ENCODE assay signal across 2 cellular contexts in the genomic region with DNA sequence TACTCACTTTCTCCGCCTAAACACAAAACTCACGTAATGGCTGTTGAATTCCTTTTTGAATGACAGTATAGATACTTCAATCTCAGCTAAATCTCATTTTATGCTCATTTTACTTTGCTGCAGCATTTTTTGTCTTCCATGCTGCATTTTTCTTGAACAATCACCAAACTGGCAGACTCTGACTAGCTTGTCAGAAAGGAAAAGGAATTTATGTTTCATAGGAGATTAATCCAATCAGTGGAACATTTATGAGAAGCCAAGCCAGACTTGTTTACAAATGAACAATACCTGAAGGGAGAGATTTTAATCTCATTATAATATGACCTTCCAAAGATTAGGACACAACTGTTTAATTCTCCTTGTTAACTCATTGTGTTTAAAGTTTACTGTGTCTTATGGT.
TF ChIP-seq lines count a peak whose summit lies in the region.

No MANE protein-coding gene starts in this region.

TF ChIP-seq in SK-N-SH treated with all-trans-retinoic acid at 6 μM for 48 hours, 23 proteins besides CTCF, POLR2A, EP300 and RAD21 (continued from another document):
- TF ChIP-seq, protein P1, sequence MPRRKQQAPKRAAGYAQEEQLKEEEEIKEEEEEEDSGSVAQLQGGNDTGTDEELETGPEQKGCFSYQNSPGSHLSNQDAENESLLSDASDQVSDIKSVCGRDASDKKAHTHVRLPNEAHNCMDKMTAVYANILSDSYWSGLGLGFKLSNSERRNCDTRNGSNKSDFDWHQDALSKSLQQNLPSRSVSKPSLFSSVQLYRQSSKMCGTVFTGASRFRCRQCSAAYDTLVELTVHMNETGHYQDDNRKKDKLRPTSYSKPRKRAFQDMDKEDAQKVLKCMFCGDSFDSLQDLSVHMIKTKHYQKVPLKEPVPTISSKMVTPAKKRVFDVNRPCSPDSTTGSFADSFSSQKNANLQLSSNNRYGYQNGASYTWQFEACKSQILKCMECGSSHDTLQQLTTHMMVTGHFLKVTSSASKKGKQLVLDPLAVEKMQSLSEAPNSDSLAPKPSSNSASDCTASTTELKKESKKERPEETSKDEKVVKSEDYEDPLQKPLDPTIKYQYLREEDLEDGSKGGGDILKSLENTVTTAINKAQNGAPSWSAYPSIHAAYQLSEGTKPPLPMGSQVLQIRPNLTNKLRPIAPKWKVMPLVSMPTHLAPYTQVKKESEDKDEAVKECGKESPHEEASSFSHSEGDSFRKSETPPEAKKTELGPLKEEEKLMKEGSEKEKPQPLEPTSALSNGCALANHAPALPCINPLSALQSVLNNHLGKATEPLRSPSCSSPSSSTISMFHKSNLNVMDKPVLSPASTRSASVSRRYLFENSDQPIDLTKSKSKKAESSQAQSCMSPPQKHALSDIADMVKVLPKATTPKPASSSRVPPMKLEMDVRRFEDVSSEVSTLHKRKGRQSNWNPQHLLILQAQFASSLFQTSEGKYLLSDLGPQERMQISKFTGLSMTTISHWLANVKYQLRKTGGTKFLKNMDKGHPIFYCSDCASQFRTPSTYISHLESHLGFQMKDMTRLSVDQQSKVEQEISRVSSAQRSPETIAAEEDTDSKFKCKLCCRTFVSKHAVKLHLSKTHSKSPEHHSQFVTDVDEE (CRISPR knock-in tag; IDR thresholded peaks at IDR 0.05), result no peak
- TF ChIP-seq, protein P2, sequence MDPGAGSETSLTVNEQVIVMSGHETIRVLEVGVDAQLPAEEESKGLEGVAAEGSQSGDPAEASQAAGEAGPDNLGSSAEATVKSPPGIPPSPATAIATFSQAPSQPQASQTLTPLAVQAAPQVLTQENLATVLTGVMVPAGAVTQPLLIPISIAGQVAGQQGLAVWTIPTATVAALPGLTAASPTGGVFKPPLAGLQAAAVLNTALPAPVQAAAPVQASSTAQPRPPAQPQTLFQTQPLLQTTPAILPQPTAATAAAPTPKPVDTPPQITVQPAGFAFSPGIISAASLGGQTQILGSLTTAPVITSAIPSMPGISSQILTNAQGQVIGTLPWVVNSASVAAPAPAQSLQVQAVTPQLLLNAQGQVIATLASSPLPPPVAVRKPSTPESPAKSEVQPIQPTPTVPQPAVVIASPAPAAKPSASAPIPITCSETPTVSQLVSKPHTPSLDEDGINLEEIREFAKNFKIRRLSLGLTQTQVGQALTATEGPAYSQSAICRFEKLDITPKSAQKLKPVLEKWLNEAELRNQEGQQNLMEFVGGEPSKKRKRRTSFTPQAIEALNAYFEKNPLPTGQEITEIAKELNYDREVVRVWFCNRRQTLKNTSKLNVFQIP (CRISPR knock-in tag; IDR thresholded peaks at IDR 0.05; ENCODE audit: borderline replicate concordance, low read depth), result no peak
- TF ChIP-seq ZNF565 (CRISPR knock-in tag; conservative IDR thresholded peaks at IDR 0.05; ENCODE audit: low read depth), result no peak

TF ChIP-seq in SK-N-SH, 30 proteins besides CTCF, POLR2A, EP300 and RAD21 (continued from another document):
- TF ChIP-seq, protein P3, sequence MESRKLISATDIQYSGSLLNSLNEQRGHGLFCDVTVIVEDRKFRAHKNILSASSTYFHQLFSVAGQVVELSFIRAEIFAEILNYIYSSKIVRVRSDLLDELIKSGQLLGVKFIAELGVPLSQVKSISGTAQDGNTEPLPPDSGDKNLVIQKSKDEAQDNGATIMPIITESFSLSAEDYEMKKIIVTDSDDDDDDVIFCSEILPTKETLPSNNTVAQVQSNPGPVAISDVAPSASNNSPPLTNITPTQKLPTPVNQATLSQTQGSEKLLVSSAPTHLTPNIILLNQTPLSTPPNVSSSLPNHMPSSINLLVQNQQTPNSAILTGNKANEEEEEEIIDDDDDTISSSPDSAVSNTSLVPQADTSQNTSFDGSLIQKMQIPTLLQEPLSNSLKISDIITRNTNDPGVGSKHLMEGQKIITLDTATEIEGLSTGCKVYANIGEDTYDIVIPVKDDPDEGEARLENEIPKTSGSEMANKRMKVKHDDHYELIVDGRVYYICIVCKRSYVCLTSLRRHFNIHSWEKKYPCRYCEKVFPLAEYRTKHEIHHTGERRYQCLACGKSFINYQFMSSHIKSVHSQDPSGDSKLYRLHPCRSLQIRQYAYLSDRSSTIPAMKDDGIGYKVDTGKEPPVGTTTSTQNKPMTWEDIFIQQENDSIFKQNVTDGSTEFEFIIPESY (IDR thresholded peaks at IDR 0.05; ENCODE audit: borderline replicate concordance, low read depth), result no peak
